In the genomic region with DNA sequence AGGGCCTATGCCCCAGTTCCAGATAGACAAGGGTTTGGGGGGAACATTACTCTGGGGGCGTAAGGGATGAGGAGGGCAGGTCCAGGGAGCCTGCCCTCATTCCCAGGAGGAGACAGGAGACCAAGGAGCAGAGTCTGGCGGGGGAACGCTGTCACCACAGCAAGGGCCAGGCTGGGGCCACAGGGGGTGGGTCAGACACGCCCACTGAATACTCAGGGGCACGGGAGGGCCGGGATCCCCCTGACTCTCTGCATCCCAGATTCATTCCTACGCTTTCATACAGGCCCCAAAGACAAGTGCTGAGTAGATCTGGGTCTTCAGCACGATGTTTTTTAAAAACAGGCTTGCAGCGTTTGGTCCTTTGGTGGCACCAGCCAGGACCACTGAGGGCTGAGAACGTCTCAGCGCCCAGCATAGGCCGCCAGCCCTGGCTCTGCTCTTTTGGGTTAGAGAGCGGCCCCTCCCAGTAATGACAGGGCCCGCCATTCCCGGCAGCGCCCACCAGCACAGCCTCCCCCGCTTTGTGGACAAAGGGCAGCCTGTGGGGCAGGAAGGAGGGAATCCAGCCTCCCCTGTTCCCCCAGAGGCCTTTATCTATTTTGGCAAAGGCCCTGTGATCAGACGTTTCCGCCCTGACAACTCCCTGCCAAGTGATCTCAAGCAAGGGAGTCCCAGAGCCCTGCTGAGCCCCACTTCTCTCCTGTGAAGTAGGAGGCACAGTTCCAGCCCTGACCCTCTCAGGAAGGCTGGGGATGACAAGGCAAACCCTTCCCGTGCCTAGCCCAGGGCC, we compare ENCODE assay signal across 10 cellular contexts. TPM values are rescaled to one million over a fixed set of nuclear protein-coding genes. Genes with fewer than 3 reads are reported as not detected.
DNase-seq lines count a peak whose midpoint lies in the region; ATAC-seq and TF ChIP-seq lines count a peak whose summit lies in the region.
"Had no signal": no experiment of that assay in that cellular context is flagged by ENCODE, and none has a peak within 500 bp of the region (broad histone marks: within the 10 kb centered on the region; RNA-seq: fewer than 3 reads in every experiment).

No MANE protein-coding gene starts in this region.

- H2AFZ ChIP-seq in GM23338 = no peak overlapping the region

- H3K9me3 Mint-ChIP-seq in GM23338 (no peaks in the 10 kb centered on the region), brain (peaks cover 0 to 14% (median 4%) of the 10 kb centered on the region in 5 experiments)

- no peak overlapping the region for H3K4me2 ChIP-seq in GM23338

- 0 out of 2 replicates have a peak, but pooled peaks cover 4% of the 10 kb centered on the region for H4K20me1 ChIP-seq in GM23338 (replicated peaks; ENCODE audit: insufficient read depth)

- H3K4me3 Mint-ChIP-seq in GM23338 = no peak overlapping the region
- H3K4me3 Mint-ChIP-seq in brain = peak overlapping the region in 1 of 5 experiments; percentile 20

- peak; percentile 17; the same call in 1 of the 3 replicates for ATAC-seq in GM23338
- ATAC-seq in HG03045 (IDR thresholded peaks at IDR 0.05; ENCODE audit: unreplicated experiment) = no peak

- H3K36me3 ChIP-seq in GM23338 (ENCODE audit: insufficient read depth) = no peaks in the 10 kb centered on the region
- H3K36me3 ChIP-seq in skeletal muscle tissue (ENCODE audit: control insufficient read depth in 3 of 3, insufficient read depth in 3 of 3, low read length in 3 of 3) = no peaks in the 10 kb centered on the region

- H3F3A ChIP-seq in GM23338 (replicated peaks; ENCODE audit: low read depth) = no peaks in the 10 kb centered on the region

- H3K4me3 ChIP-seq in GM23338 (no peak overlapping the region), skeletal muscle tissue (ENCODE audit: low read length in 3 of 3) (no peak overlapping the region)

- H3K27ac ChIP-seq in GM23338 (ENCODE audit: low read depth) (no peak overlapping the region), skeletal muscle tissue (ENCODE audit: low read depth, low read length) (peak overlapping the region; percentile 70)

- H3K4me1 Mint-ChIP-seq in GM23338 = peaks cover 6% of the 10 kb centered on the region; the same call in 2 of the 3 replicates
- H3K4me1 Mint-ChIP-seq in brain = peaks cover 82% of the 10 kb centered on the region

- TF ChIP-seq CTCF in GM23338 (conservative IDR thresholded peaks at IDR 0.05; ENCODE audit: low read depth in 2 of 2) = no peak
- TF ChIP-seq CTCF in brain (conservative IDR thresholded peaks at IDR 0.05) = no peak

- no peaks in the 10 kb centered on the region for H3K27me3 ChIP-seq in GM23338 (ENCODE audit: insufficient read depth)
- H3K27me3 ChIP-seq in skeletal muscle tissue (ENCODE audit: control insufficient read depth in 3 of 3, insufficient read depth in 3 of 3, low read length in 3 of 3) = no peaks in the 10 kb centered on the region

- DNase-seq in GM23338 (ENCODE audit: low spot score) (no peak), kidney glomerular epithelial cell (lab: John Stamatoyannopoulos, UW) (peak; percentile 28), cerebellum (ENCODE audit: low spot score) (no peak), HuH-7.5 (ENCODE audit: low spot score) (no peak), NCI-H1694 treated with DMSO at 0.1 percent for 48 hours (lab: John Stamatoyannopoulos, UW) (no peak)
- DNase-seq: EL, hippocampal formation had no signal

- H3K4me1 ChIP-seq in GM23338 (ENCODE audit: insufficient read depth) (no peaks in the 10 kb centered on the region), skeletal muscle tissue (ENCODE audit: control insufficient read depth in 3 of 3, insufficient read depth in 3 of 3, low read length in 3 of 3) (peaks cover 57 to 69% (median 63%) of the 10 kb centered on the region in 3 donors)

- H3K36me3 Mint-ChIP-seq in GM23338 (ENCODE audit: low read depth) (no peaks in the 10 kb centered on the region), brain (peaks cover 13% of the 10 kb centered on the region)

- H3K9me2 ChIP-seq in GM23338 (ENCODE audit: insufficient read depth) = no peaks in the 10 kb centered on the region

- H3K27me3 Mint-ChIP-seq in GM23338 (ENCODE audit: insufficient read depth, low read depth, poor library complexity) (peaks cover 9% of the 10 kb centered on the region), brain (peaks cover 7% of the 10 kb centered on the region)

- no peak overlapping the region for H3K27ac Mint-ChIP-seq in GM23338
- H3K27ac Mint-ChIP-seq in brain = peak overlapping the region; percentile 46 to 99 (median 93)

- H3K79me2 ChIP-seq in GM23338 (replicated peaks; ENCODE audit: insufficient read depth) = no peaks in the 10 kb centered on the region; the same call in 1 of the 2 replicates

- no peaks in the 10 kb centered on the region for H3K9me3 ChIP-seq in skeletal muscle tissue (ENCODE audit: control insufficient read depth in 3 of 3, low read length in 3 of 3)

- H3K9ac ChIP-seq in skeletal muscle tissue (ENCODE audit: low read depth in 1 of 3, low read length in 3 of 3) = peak overlapping the region in 2 of 3 donors; percentile 38 to 45

TF ChIP-seq in GM23338, 12 proteins besides CTCF, POLR2A, EP300 and RAD21 (continues in another document):
- TF ChIP-seq JUNB (IDR thresholded peaks at IDR 0.05; ENCODE audit: unreplicated experiment) = no peak
- TF ChIP-seq EZH2 (IDR thresholded peaks at IDR 0.05; ENCODE audit: low read depth, unreplicated experiment) = no peak
- TF ChIP-seq, protein P1, sequence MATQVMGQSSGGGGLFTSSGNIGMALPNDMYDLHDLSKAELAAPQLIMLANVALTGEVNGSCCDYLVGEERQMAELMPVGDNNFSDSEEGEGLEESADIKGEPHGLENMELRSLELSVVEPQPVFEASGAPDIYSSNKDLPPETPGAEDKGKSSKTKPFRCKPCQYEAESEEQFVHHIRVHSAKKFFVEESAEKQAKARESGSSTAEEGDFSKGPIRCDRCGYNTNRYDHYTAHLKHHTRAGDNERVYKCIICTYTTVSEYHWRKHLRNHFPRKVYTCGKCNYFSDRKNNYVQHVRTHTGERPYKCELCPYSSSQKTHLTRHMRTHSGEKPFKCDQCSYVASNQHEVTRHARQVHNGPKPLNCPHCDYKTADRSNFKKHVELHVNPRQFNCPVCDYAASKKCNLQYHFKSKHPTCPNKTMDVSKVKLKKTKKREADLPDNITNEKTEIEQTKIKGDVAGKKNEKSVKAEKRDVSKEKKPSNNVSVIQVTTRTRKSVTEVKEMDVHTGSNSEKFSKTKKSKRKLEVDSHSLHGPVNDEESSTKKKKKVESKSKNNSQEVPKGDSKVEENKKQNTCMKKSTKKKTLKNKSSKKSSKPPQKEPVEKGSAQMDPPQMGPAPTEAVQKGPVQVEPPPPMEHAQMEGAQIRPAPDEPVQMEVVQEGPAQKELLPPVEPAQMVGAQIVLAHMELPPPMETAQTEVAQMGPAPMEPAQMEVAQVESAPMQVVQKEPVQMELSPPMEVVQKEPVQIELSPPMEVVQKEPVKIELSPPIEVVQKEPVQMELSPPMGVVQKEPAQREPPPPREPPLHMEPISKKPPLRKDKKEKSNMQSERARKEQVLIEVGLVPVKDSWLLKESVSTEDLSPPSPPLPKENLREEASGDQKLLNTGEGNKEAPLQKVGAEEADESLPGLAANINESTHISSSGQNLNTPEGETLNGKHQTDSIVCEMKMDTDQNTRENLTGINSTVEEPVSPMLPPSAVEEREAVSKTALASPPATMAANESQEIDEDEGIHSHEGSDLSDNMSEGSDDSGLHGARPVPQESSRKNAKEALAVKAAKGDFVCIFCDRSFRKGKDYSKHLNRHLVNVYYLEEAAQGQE (IDR thresholded peaks at IDR 0.05; ENCODE audit: unreplicated experiment) = no peak
- TF ChIP-seq POLR2AphosphoS5 (IDR thresholded peaks at IDR 0.05; ENCODE audit: low read depth) = no peak
- TF ChIP-seq ETS1 (IDR thresholded peaks at IDR 0.05) = no peak
- TF ChIP-seq EZH2phosphoT487 (IDR thresholded peaks at IDR 0.05; ENCODE audit: unreplicated experiment) = no peak
- no peak for TF ChIP-seq ZNF331 (CRISPR knock-in tag; IDR thresholded peaks at IDR 0.05; ENCODE audit: low read depth)
- TF ChIP-seq STAT1 (IDR thresholded peaks at IDR 0.05; ENCODE audit: unreplicated experiment) = no peak
- TF ChIP-seq CREB1 (CRISPR knock-in tag; IDR thresholded peaks at IDR 0.05; ENCODE audit: low read depth) = no peak

RNA-seq across cellular contexts. Expression of gene NEK6, which starts 24.9 kb away (rescaled TPM):
- total RNA-seq in GM23338 (2014; rRNA removed; shearing (Covaris generic)) = 10.4 and 11.2 TPM in 2 replicates
- polyA plus RNA-seq in GM23338 (2016; fragmentation: Nextera tagmentation; extraction: Ambion mirVana) (6.5 and 8.1 TPM in 2 replicates), brain (ENCODE audit: insufficient read depth, low read depth, low replicate concordance) (43.2 TPM)
- total RNA-seq in skeletal muscle tissue (15.7 TPM), cerebellum (18.9 TPM)
